8 cellular contexts compared by ENCODE assay signal in genomic region chr17:27381007-27381501, GRCh38.
DNase-seq lines count a peak whose midpoint lies in the region; TF ChIP-seq lines count a peak whose summit lies in the region.

No MANE protein-coding gene starts in this region.

- peaks cover 4% of the 10 kb centered on the region for H3K9me3 Mint-ChIP-seq in glutamatergic neuron (ENCODE audit: unreplicated experiment)

- H3K4me3 Mint-ChIP-seq in glutamatergic neuron (ENCODE audit: unreplicated experiment), result no peak overlapping the region

- intact Hi-C loops in posterior cingulate gyrus (cut with DNase I), result no loop called here

- peak; percentile 4 for DNase-seq in NCI-H1694 treated with DMSO at 0.1 percent for 48 hours (lab: John Stamatoyannopoulos, UW)
- DNase-seq in NCI-H1694 (lab: John Stamatoyannopoulos, UW), result no peak
- peak; percentile 88 for DNase-seq in RPMI8226
- peak; percentile 70 for DNase-seq in activated T-helper 9 cell treated with anti-CD3 and anti-CD28 coated beads, Interleukin-2, amount 50 U/mL, for 16 hours (ENCODE audit: low read depth)
- peak; percentile 82 for DNase-seq in glutamatergic neuron
- DNase-seq in posterior cingulate gyrus, result peak in 9 of 10 donors; percentile 24 to 94 (median 54)
- DNase-seq in ureter (ENCODE audit: low spot score), result peak; percentile 59

- peak; percentile 66 for TF ChIP-seq RAD21 in Ishikawa (IDR thresholded peaks at IDR 0.05; ENCODE audit: low read depth)

- peaks cover 6% of the 10 kb centered on the region for H3K27me3 Mint-ChIP-seq in glutamatergic neuron (ENCODE audit: unreplicated experiment)

- peak; percentile 93 for TF ChIP-seq CTCF in glutamatergic neuron (IDR thresholded peaks at IDR 0.05; ENCODE audit: partially characterized antibody, unreplicated experiment)

- H3K4me1 Mint-ChIP-seq in glutamatergic neuron (ENCODE audit: low read depth, unreplicated experiment), result peaks cover 2% of the 10 kb centered on the region

- no peaks in the 10 kb centered on the region for H3K36me3 Mint-ChIP-seq in glutamatergic neuron (ENCODE audit: unreplicated experiment)

- no peak for TF ChIP-seq EP300 in Ishikawa (IDR thresholded peaks at IDR 0.05; ENCODE audit: borderline replicate concordance)

- H3K27ac Mint-ChIP-seq in glutamatergic neuron (ENCODE audit: unreplicated experiment), result no peak overlapping the region

TF ChIP-seq in Ishikawa, 13 proteins besides CTCF, POLR2A, EP300 and RAD21:
- TF ChIP-seq, protein P1, sequence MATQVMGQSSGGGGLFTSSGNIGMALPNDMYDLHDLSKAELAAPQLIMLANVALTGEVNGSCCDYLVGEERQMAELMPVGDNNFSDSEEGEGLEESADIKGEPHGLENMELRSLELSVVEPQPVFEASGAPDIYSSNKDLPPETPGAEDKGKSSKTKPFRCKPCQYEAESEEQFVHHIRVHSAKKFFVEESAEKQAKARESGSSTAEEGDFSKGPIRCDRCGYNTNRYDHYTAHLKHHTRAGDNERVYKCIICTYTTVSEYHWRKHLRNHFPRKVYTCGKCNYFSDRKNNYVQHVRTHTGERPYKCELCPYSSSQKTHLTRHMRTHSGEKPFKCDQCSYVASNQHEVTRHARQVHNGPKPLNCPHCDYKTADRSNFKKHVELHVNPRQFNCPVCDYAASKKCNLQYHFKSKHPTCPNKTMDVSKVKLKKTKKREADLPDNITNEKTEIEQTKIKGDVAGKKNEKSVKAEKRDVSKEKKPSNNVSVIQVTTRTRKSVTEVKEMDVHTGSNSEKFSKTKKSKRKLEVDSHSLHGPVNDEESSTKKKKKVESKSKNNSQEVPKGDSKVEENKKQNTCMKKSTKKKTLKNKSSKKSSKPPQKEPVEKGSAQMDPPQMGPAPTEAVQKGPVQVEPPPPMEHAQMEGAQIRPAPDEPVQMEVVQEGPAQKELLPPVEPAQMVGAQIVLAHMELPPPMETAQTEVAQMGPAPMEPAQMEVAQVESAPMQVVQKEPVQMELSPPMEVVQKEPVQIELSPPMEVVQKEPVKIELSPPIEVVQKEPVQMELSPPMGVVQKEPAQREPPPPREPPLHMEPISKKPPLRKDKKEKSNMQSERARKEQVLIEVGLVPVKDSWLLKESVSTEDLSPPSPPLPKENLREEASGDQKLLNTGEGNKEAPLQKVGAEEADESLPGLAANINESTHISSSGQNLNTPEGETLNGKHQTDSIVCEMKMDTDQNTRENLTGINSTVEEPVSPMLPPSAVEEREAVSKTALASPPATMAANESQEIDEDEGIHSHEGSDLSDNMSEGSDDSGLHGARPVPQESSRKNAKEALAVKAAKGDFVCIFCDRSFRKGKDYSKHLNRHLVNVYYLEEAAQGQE (IDR thresholded peaks at IDR 0.05; ENCODE audit: low read depth), result no peak
- TF ChIP-seq CEBPB (IDR thresholded peaks at IDR 0.05) (no peak), USF1 (IDR thresholded peaks at IDR 0.05) (no peak), FOXM1 (IDR thresholded peaks at IDR 0.05; ENCODE audit: borderline replicate concordance, low read depth) (no peak), CREB1 (IDR thresholded peaks at IDR 0.05; ENCODE audit: low read depth) (no peak), YY1 (IDR thresholded peaks at IDR 0.05; ENCODE audit: low read depth) (peak; percentile 45; the same call in 1 of the 2 replicates), TCF12 (IDR thresholded peaks at IDR 0.05; ENCODE audit: low read depth) (no peak), ZBTB7A (IDR thresholded peaks at IDR 0.05; ENCODE audit: low read depth) (no peak), TAF1 (IDR thresholded peaks at IDR 0.05; ENCODE audit: low read depth) (no peak), EGR1 (IDR thresholded peaks at IDR 0.05) (no peak), TEAD4 (IDR thresholded peaks at IDR 0.05) (0 out of 2 replicates have a peak, but pooled peaks have one; percentile 16), NFIC (IDR thresholded peaks at IDR 0.05) (peak; percentile 43; the same call in 1 of the 2 replicates)
- TF ChIP-seq, protein P2, sequence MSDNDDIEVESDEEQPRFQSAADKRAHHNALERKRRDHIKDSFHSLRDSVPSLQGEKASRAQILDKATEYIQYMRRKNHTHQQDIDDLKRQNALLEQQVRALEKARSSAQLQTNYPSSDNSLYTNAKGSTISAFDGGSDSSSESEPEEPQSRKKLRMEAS (IDR thresholded peaks at IDR 0.05), result 0 out of 2 replicates have a peak, but pooled peaks have one; percentile 13
